Comparison of ENCODE assay signal across 1 cellular context in the genomic region with DNA sequence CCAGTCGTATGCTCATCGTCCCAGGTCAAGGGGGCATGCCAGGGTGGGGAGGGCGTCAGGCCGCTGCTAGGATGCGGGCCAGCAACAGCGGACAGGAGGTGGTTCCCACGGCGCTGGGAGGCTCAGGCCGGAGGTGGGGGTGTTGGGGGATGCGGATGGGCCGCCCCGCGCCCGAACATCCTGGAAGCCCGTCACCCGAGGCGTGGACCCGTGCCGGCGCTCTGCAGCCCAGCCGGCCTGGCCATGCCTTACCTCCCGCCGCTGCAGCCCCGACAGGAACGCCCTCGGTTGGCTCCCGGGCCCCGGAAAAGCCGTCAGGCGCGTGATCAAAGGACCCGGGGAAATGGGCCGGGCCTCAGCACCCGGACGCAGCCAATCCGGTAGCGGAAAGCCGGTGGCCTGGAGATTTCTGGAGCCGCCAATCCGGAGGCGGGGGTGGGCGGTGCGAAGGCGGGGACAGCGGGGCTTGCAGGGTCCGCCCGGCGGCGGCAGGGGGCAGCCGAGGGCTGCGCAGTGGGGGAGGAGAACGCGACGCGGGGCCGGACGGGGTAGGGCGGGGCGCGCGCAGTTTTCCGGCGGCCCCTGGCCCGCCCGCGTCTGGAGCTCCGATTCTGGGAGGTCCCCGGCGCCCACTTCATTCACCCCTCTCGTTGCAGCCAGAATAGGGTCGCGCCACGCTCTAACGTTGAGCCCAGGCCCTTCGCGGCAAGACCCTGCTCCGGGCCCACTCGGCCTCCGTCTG.
TF ChIP-seq lines count a peak whose summit lies in the region.

TSS of gene SMIM29 (minus strand) at position 280 of the 742 bp plus-strand sequence. CDS start 1,215 bp downstream, outside the sequence.

TF ChIP-seq in HepG2, 621 proteins besides CTCF, POLR2A, EP300 and RAD21 (continued from another document and continues in another):
- TF ChIP-seq, protein P1, sequence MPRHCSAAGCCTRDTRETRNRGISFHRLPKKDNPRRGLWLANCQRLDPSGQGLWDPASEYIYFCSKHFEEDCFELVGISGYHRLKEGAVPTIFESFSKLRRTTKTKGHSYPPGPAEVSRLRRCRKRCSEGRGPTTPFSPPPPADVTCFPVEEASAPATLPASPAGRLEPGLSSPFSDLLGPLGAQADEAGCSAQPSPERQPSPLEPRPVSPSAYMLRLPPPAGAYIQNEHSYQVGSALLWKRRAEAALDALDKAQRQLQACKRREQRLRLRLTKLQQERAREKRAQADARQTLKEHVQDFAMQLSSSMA (CRISPR knock-in tag; IDR thresholded peaks at IDR 0.05) = peak; percentile 78
- TF ChIP-seq NFE2L1 (CRISPR knock-in tag; IDR thresholded peaks at IDR 0.05; ENCODE audit: borderline replicate concordance) (no peak), BCL6 (CRISPR knock-in tag; IDR thresholded peaks at IDR 0.05) (no peak), ASH2L (IDR thresholded peaks at IDR 0.05; ENCODE audit: insufficient read length, low read depth, low read length) (peak; percentile 70), FIP1L1 (IDR thresholded peaks at IDR 0.05; ENCODE audit: borderline replicate concordance, insufficient read depth, low read depth, low read length) (no peak), ZNF451 (CRISPR knock-in tag; IDR thresholded peaks at IDR 0.05) (peak; percentile 60), ZNF879 (CRISPR knock-in tag; IDR thresholded peaks at IDR 0.05) (peak; percentile 93), MAF1 (CRISPR knock-in tag; IDR thresholded peaks at IDR 0.05; ENCODE audit: borderline replicate concordance) (peak; percentile 88), PLRG1 (conservative IDR thresholded peaks at IDR 0.05) (no peak), REXO4 (CRISPR knock-in tag; IDR thresholded peaks at IDR 0.05; ENCODE audit: borderline replicate concordance) (no peak), KLF13 (CRISPR knock-in tag; IDR thresholded peaks at IDR 0.05) (0 out of 2 replicates have a peak, but pooled peaks have one; percentile 13), SATB2 (CRISPR knock-in tag; IDR thresholded peaks at IDR 0.05) (no peak; the same call in 1 of the 2 replicates), POLR2G (IDR thresholded peaks at IDR 0.05; ENCODE audit: low read depth, low read length) (peak; percentile 89), ZNF367 (CRISPR knock-in tag; IDR thresholded peaks at IDR 0.05; ENCODE audit: borderline replicate concordance) (no peak), ZNF235 (CRISPR knock-in tag; IDR thresholded peaks at IDR 0.05; ENCODE audit: borderline replicate concordance) (peak; percentile 15; the same call in 1 of the 2 replicates), ZNF496 (CRISPR knock-in tag; IDR thresholded peaks at IDR 0.05; ENCODE audit: insufficient replicate concordance) (no peak), NCOA5 (CRISPR knock-in tag; IDR thresholded peaks at IDR 0.05) (no peak), NCOR1 (IDR thresholded peaks at IDR 0.05; ENCODE audit: borderline replicate concordance, low read length) (peak; percentile 28; the same call in 1 of the 2 replicates), ZNF30 (CRISPR knock-in tag; IDR thresholded peaks at IDR 0.05) (no peak), ZNF841 (CRISPR knock-in tag; IDR thresholded peaks at IDR 0.05; ENCODE audit: borderline replicate concordance) (no peak), SRSF9 (IDR thresholded peaks at IDR 0.05; ENCODE audit: borderline replicate concordance, insufficient read depth, low read depth, low read length, poor library complexity, severe bottlenecking) (no peak), ZNF225 (CRISPR knock-in tag; IDR thresholded peaks at IDR 0.05) (peak; percentile 54), ZNF136 (CRISPR knock-in tag; IDR thresholded peaks at IDR 0.05; ENCODE audit: low read depth) (0 out of 2 replicates have a peak, but pooled peaks have one; percentile 24), RXRA (CRISPR knock-in tag; IDR thresholded peaks at IDR 0.05) (peak; percentile 54; the same call in 1 of the 2 replicates), CHCHD3 (CRISPR knock-in tag; IDR thresholded peaks at IDR 0.05) (no peak), ZNF577 (CRISPR knock-in tag; IDR thresholded peaks at IDR 0.05; ENCODE audit: borderline replicate concordance, low read depth) (no peak), FOXJ3 (CRISPR knock-in tag; IDR thresholded peaks at IDR 0.05; ENCODE audit: borderline replicate concordance) (no peak; the same call in 1 of the 2 replicates), ZNF558 (CRISPR knock-in tag; IDR thresholded peaks at IDR 0.05; ENCODE audit: borderline replicate concordance) (no peak), EED (CRISPR knock-in tag; IDR thresholded peaks at IDR 0.05) (no peak), LBX2 (CRISPR knock-in tag; IDR thresholded peaks at IDR 0.05; ENCODE audit: borderline replicate concordance) (peak; percentile 68), PRMT3 (CRISPR knock-in tag; IDR thresholded peaks at IDR 0.05; ENCODE audit: borderline replicate concordance, low read depth) (no peak), NFE2 (CRISPR knock-in tag; IDR thresholded peaks at IDR 0.05) (0 out of 2 replicates have a peak, but pooled peaks have one; percentile 47), THAP9 (CRISPR knock-in tag; IDR thresholded peaks at IDR 0.05; ENCODE audit: borderline replicate concordance) (peak; percentile 39; the same call in 1 of the 2 replicates), TEAD2 (CRISPR knock-in tag; IDR thresholded peaks at IDR 0.05) (no peak), ZNF850 (CRISPR knock-in tag; conservative IDR thresholded peaks at IDR 0.05) (peak; percentile 87; the same call in 1 of the 2 replicates), MXD1 (CRISPR knock-in tag; IDR thresholded peaks at IDR 0.05) (peak; percentile 90; the same call in 1 of the 2 replicates), NR1H2 (CRISPR knock-in tag; IDR thresholded peaks at IDR 0.05; ENCODE audit: borderline replicate concordance, low read depth) (no peak), ZNF567 (CRISPR knock-in tag; IDR thresholded peaks at IDR 0.05; ENCODE audit: borderline replicate concordance) (no peak), ZNF543 (CRISPR knock-in tag; IDR thresholded peaks at IDR 0.05) (peak; percentile 58; the same call in 1 of the 2 replicates), ZNF768 (CRISPR knock-in tag; IDR thresholded peaks at IDR 0.05) (peak; percentile 91), ZNF124 (CRISPR knock-in tag; IDR thresholded peaks at IDR 0.05) (0 out of 2 replicates have a peak, but pooled peaks have one; percentile 11), RFXANK (CRISPR knock-in tag; IDR thresholded peaks at IDR 0.05) (peak; percentile 66; the same call in 1 of the 2 replicates), HIVEP1 (CRISPR knock-in tag; IDR thresholded peaks at IDR 0.05) (peak; percentile 90), GTF2F1 (IDR thresholded peaks at IDR 0.05; ENCODE audit: low read length) (no peak), ZNF572 (CRISPR knock-in tag; IDR thresholded peaks at IDR 0.05) (0 out of 2 replicates have a peak, but pooled peaks have one; percentile 53)
- TF ChIP-seq, protein P2, sequence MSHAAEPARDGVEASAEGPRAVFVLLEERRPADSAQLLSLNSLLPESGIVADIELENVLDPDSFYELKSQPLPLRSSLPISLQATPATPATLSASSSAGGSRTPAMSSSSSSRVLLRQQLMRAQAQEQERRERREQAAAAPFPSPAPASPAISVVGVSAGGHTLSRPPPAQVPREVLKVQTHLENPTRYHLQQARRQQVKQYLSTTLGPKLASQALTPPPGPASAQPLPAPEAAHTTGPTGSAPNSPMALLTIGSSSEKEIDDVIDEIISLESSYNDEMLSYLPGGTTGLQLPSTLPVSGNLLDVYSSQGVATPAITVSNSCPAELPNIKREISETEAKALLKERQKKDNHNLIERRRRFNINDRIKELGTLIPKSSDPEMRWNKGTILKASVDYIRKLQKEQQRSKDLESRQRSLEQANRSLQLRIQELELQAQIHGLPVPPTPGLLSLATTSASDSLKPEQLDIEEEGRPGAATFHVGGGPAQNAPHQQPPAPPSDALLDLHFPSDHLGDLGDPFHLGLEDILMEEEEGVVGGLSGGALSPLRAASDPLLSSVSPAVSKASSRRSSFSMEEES (CRISPR knock-in tag; IDR thresholded peaks at IDR 0.05) = peak; percentile 91; the same call in 1 of the 2 replicates
- TF ChIP-seq, protein P3, sequence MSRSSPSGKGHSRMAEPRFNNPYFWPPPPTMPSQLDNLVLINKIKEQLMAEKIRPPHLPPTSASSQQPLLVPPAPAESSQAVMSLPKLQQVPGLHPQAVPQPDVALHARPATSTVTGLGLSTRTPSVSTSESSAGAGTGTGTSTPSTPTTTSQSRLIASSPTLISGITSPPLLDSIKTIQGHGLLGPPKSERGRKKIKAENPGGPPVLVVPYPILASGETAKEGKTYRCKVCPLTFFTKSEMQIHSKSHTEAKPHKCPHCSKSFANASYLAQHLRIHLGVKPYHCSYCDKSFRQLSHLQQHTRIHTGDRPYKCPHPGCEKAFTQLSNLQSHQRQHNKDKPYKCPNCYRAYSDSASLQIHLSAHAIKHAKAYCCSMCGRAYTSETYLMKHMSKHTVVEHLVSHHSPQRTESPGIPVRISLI (CRISPR knock-in tag; IDR thresholded peaks at IDR 0.05; ENCODE audit: borderline replicate concordance) = no peak; the same call in 1 of the 2 replicates
- TF ChIP-seq, protein P4, sequence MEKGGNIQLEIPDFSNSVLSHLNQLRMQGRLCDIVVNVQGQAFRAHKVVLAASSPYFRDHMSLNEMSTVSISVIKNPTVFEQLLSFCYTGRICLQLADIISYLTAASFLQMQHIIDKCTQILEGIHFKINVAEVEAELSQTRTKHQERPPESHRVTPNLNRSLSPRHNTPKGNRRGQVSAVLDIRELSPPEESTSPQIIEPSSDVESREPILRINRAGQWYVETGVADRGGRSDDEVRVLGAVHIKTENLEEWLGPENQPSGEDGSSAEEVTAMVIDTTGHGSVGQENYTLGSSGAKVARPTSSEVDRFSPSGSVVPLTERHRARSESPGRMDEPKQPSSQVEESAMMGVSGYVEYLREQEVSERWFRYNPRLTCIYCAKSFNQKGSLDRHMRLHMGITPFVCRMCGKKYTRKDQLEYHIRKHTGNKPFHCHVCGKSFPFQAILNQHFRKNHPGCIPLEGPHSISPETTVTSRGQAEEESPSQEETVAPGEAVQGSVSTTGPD (CRISPR knock-in tag; IDR thresholded peaks at IDR 0.05) = no peak
- TF ChIP-seq, protein P5, sequence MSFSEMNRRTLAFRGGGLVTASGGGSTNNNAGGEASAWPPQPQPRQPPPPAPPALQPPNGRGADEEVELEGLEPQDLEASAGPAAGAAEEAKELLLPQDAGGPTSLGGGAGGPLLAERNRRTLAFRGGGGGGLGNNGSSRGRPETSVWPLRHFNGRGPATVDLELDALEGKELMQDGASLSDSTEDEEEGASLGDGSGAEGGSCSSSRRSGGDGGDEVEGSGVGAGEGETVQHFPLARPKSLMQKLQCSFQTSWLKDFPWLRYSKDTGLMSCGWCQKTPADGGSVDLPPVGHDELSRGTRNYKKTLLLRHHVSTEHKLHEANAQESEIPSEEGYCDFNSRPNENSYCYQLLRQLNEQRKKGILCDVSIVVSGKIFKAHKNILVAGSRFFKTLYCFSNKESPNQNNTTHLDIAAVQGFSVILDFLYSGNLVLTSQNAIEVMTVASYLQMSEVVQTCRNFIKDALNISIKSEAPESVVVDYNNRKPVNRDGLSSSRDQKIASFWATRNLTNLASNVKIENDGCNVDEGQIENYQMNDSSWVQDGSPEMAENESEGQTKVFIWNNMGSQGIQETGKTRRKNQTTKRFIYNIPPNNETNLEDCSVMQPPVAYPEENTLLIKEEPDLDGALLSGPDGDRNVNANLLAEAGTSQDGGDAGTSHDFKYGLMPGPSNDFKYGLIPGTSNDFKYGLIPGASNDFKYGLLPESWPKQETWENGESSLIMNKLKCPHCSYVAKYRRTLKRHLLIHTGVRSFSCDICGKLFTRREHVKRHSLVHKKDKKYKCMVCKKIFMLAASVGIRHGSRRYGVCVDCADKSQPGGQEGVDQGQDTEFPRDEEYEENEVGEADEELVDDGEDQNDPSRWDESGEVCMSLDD (CRISPR knock-in tag; IDR thresholded peaks at IDR 0.05; ENCODE audit: borderline replicate concordance) = no peak
- TF ChIP-seq, protein P6, sequence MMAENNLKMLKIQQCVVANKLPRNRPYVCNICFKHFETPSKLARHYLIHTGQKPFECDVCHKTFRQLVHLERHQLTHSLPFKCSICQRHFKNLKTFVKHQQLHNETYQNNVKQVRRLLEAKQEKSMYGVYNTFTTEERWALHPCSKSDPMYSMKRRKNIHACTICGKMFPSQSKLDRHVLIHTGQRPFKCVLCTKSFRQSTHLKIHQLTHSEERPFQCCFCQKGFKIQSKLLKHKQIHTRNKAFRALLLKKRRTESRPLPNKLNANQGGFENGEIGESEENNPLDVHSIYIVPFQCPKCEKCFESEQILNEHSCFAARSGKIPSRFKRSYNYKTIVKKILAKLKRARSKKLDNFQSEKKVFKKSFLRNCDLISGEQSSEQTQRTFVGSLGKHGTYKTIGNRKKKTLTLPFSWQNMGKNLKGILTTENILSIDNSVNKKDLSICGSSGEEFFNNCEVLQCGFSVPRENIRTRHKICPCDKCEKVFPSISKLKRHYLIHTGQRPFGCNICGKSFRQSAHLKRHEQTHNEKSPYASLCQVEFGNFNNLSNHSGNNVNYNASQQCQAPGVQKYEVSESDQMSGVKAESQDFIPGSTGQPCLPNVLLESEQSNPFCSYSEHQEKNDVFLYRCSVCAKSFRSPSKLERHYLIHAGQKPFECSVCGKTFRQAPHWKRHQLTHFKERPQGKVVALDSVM (CRISPR knock-in tag; IDR thresholded peaks at IDR 0.05) = peak; percentile 49
- TF ChIP-seq, protein P7, sequence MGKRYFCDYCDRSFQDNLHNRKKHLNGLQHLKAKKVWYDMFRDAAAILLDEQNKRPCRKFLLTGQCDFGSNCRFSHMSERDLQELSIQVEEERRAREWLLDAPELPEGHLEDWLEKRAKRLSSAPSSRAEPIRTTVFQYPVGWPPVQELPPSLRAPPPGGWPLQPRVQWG (CRISPR knock-in tag; IDR thresholded peaks at IDR 0.05; ENCODE audit: borderline replicate concordance, low read depth) = no peak
